In the genomic region with DNA sequence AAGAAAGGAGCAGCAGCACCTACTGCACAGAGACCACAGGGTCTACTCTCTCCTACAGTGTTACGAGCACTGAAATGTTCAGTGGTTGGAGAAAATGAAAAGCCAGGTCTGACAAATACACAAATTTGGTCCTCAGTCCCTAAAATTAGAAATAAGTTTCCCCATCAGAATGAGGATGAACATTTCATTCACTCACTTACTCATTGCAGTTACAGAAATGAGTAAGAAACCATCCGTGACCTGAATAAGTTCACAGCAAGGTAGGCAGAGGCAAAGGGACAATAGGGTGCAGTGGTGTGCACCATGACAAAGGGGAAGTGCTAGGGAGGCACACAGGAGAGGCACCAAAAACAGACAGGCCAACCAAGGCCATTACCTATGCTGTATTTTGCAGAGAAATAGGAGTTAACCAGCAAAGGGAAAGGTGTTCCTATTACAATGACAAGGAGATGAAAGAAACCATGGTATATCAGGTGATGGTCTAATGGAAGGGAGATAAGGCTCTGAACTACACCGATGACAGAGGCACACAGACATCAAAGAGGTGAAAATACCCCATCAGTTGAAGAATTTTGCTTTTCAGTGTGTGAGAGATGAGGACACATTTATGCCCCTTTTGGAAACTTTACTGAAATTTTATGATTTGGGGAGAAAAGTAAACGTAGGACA, we compare ENCODE assay signal across 8 cellular contexts. TPM values are rescaled to one million over a fixed set of nuclear protein-coding genes. Genes with fewer than 3 reads are reported as not detected.
DNase-seq lines count a peak whose midpoint lies in the region; ATAC-seq and TF ChIP-seq lines count a peak whose summit lies in the region.

No MANE protein-coding gene starts in this region.

- H3K4me1 ChIP-seq in KMS-11 (ENCODE audit: low read depth, poor library complexity, severe bottlenecking) (peaks cover 59% of the 10 kb centered on the region), gastroesophageal sphincter (peaks cover 0 to 11% (median 4%) of the 10 kb centered on the region in 3 donors)

- H3K36me3 Mint-ChIP-seq in MCF 10A (ENCODE audit: insufficient read depth, unreplicated experiment) = no peaks in the 10 kb centered on the region

- DNase-seq in MCF 10A (ENCODE audit: unreplicated experiment) (no peak), NCI-H1092 (lab: John Stamatoyannopoulos, UW) (no peak), OCI-M1 (lab: John Stamatoyannopoulos, UW) (no peak), T1000 (lab: John Stamatoyannopoulos, UW) (no peak)

- intact Hi-C loops in MCF 10A (cut with micrococcal nuclease) = loop anchor here (10.0 kb wide), 1 partner anchor 151 kb away; no protein-coding TSS in a partner anchor

- H3K4me2 ChIP-seq in KMS-11 = peak overlapping the region; percentile 95

- peak overlapping the region; percentile 60; the same call in 1 of the 2 replicates for H2AFZ ChIP-seq in KMS-11 (ENCODE audit: low read depth)

- H3K27me3 ChIP-seq in KMS-11 (ENCODE audit: insufficient read depth, low read depth) (no peaks in the 10 kb centered on the region), gastroesophageal sphincter (no peaks in the 10 kb centered on the region)

- no peak overlapping the region for H3K4me3 Mint-ChIP-seq in MCF 10A (ENCODE audit: unreplicated experiment)

- no peaks in the 10 kb centered on the region for H4K20me1 ChIP-seq in KMS-11 (ENCODE audit: insufficient read depth)

- peak; percentile 88 for ATAC-seq in GM18498 (IDR thresholded peaks at IDR 0.05; ENCODE audit: unreplicated experiment)
- peak; percentile 93 for ATAC-seq in GM21717 (IDR thresholded peaks at IDR 0.05; ENCODE audit: unreplicated experiment)
- ATAC-seq in gastroesophageal sphincter = no peak

- CTCF ChIA-PET in MCF 10A (lab: Yijun Ruan, JAX) = no interaction called here

- no peaks in the 10 kb centered on the region for H3K9me3 Mint-ChIP-seq in MCF 10A (ENCODE audit: unreplicated experiment)

- POLR2A ChIA-PET in MCF 10A (lab: Yijun Ruan, JAX) = no interaction called here

- peaks cover 18% of the 10 kb centered on the region for H3K4me1 Mint-ChIP-seq in MCF 10A (ENCODE audit: insufficient read depth, unreplicated experiment)

- H3K9ac ChIP-seq in KMS-11 = peak overlapping the region; percentile 22; the same call in 1 of the 2 replicates

- H3K36me3 ChIP-seq in KMS-11 (ENCODE audit: insufficient read depth) = no peaks in the 10 kb centered on the region
- no peaks in the 10 kb centered on the region for H3K36me3 ChIP-seq in gastroesophageal sphincter

- TF ChIP-seq CTCF in KMS-11 (conservative IDR thresholded peaks at IDR 0.05; ENCODE audit: low read depth, low read length) (no peak), MCF 10A (IDR thresholded peaks at IDR 0.05; ENCODE audit: unreplicated experiment) (no peak), gastroesophageal sphincter (IDR thresholded peaks at IDR 0.05) (no peak)

- peak overlapping the region; percentile 63 for H3K27ac Mint-ChIP-seq in MCF 10A (ENCODE audit: low read depth, unreplicated experiment)

- WGBS in gastroesophageal sphincter (ENCODE audit: low coverage in 1 of 2), 2 donors = 74 to 83% methylated on average over 3 to 4 of the region's 4 CpGs

- TF ChIP-seq POLR2A in gastroesophageal sphincter (IDR thresholded peaks at IDR 0.05) = no peak

- TF ChIP-seq EP300 in gastroesophageal sphincter (IDR thresholded peaks at IDR 0.05) = no peak

- H3K4me3 ChIP-seq in KMS-11 (IDR thresholded peaks at IDR 0.05; ENCODE audit: insufficient read depth, low read depth, low read length) = peak overlapping the region; percentile 35
- no peak overlapping the region for H3K4me3 ChIP-seq in gastroesophageal sphincter

- no peaks in the 10 kb centered on the region for H3K79me2 ChIP-seq in KMS-11 (ENCODE audit: insufficient read depth, low read depth)

- no peaks in the 10 kb centered on the region for H3K27me3 Mint-ChIP-seq in MCF 10A (ENCODE audit: insufficient read depth, unreplicated experiment)

- BruUV-seq in MCF 10A (replicated peaks; lab: Mats Ljungman, UMichigan) = no TSS peak

- no peaks in the 10 kb centered on the region for H3K9me3 ChIP-seq in gastroesophageal sphincter

- peak overlapping the region; percentile 61 for H3K27ac ChIP-seq in KMS-11
- no peak overlapping the region for H3K27ac ChIP-seq in gastroesophageal sphincter

RNA-seq across cellular contexts. Expression of gene VAV3, which starts 29.4 kb away (rescaled TPM):
- total RNA-seq in MCF 10A (2022) (2.0 and 3.0 TPM in 2 replicates), gastroesophageal sphincter (1 to 10 TPM; 1.3 to 4.7 (median 2.9) TPM)
